In genomic region chr6:169798764-169799473, GRCh38 we compare ENCODE assay signal across 19 cellular contexts.
"Had no signal": no experiment of that assay in that cellular context is flagged by ENCODE, and none has a peak within 500 bp of the region (broad histone marks: within the 10 kb centered on the region; RNA-seq: fewer than 3 reads in every experiment).

No MANE protein-coding gene starts in this region.

- H3K4me3 ChIP-seq: cardiac muscle cell, left ventricle myocardium inferior, neural progenitor cell, prostate gland, right atrium auricular region, suprapubic skin, upper lobe of left lung had no signal

- ATAC-seq: foreskin keratinocyte had no signal

- H3K36me3 Mint-ChIP-seq: activated naive CD8-positive, alpha-beta T cell treated with anti-CD3 and anti-CD28 coated beads for 36 hours; neural progenitor cell had no signal

- H2AFZ ChIP-seq: neural progenitor cell had no signal

- H3K9me3 ChIP-seq: left ventricle myocardium inferior, prostate gland, right atrium auricular region, suprapubic skin, upper lobe of left lung had no signal

- H3K4me1 ChIP-seq: foreskin keratinocyte, left ventricle myocardium inferior, right atrium auricular region had no signal

- H3K27ac ChIP-seq: cardiac muscle cell, epithelial cell of prostate, foreskin keratinocyte, left ventricle myocardium inferior, neural progenitor cell, prostate gland, right atrium auricular region, suprapubic skin, upper lobe of left lung had no signal

- H3K36me3 ChIP-seq: cardiac muscle cell, left ventricle myocardium inferior, neural progenitor cell, prostate gland, right atrium auricular region, suprapubic skin, upper lobe of left lung had no signal

- H3K27ac Mint-ChIP-seq: activated naive CD8-positive, alpha-beta T cell treated with anti-CD3 and anti-CD28 coated beads for 36 hours; activated T-helper 1 cell treated with anti-CD3 and anti-CD28 coated beads, Interleukin-12 subunit alpha, Interleukin-12 subunit beta, Interleukin-2, Interleukin-4 antibody, amounts not matched to agents 30 ng/mL and 10 ng/mL and 1 ng/mL, durations not matched to agents 14 hours and 24 hours and 36 hours; endodermal cell; neural progenitor cell; T-helper 1 cell treated with Interleukin-12 subunit alpha and Interleukin-12 subunit beta and Interleukin-4 antibody, amounts not matched to agents 30 μg/mL and 1 μg/mL, for 36 hours had no signal

- H3K4me2 ChIP-seq: neural progenitor cell had no signal

- H3K4me3 Mint-ChIP-seq: activated naive CD8-positive, alpha-beta T cell treated with anti-CD3 and anti-CD28 coated beads for 36 hours; activated T-helper 1 cell treated with anti-CD3 and anti-CD28 coated beads, Interleukin-12 subunit alpha, Interleukin-12 subunit beta, Interleukin-2, Interleukin-4 antibody, amounts not matched to agents 30 ng/mL and 10 ng/mL and 1 ng/mL, durations not matched to agents 14 hours and 24 hours and 36 hours; endodermal cell; neural progenitor cell; T-helper 1 cell treated with Interleukin-12 subunit alpha and Interleukin-12 subunit beta and Interleukin-4 antibody, amounts not matched to agents 30 μg/mL and 1 μg/mL, for 36 hours had no signal

- DNase-seq: activated CD4-positive, alpha-beta T cell treated with anti-CD3 and anti-CD28 coated beads for 1 hour; activated CD8-positive, alpha-beta memory T cell treated with anti-CD3 and anti-CD28 coated beads for 24 hours; activated gamma-delta T cell treated with Interleukin-2 at 50 U/mL for 16 hours; activated naive CD8-positive, alpha-beta T cell treated with anti-CD3 and anti-CD28 coated beads for 36 hours; amniotic stem cell; foreskin keratinocyte; left ventricle myocardium inferior; stimulated activated CD4-positive, alpha-beta T cell treated with anti-CD3 and anti-CD28 coated beads, Interleukin-2, amount 100 ng/mL, for 24 hours; stimulated activated naive CD4-positive, alpha-beta T cell treated with Interleukin-2 at 50 U/mL for 16 hours; upper lobe of left lung had no signal

- H3K9ac ChIP-seq: neural progenitor cell had no signal

- H3K27me3 ChIP-seq: cardiac muscle cell, neural progenitor cell, right atrium auricular region, upper lobe of left lung had no signal

- H3K9me3 Mint-ChIP-seq: activated naive CD8-positive, alpha-beta T cell treated with anti-CD3 and anti-CD28 coated beads for 36 hours; activated T-helper 1 cell treated with anti-CD3 and anti-CD28 coated beads, Interleukin-12 subunit alpha, Interleukin-12 subunit beta, Interleukin-2, Interleukin-4 antibody, amounts not matched to agents 30 ng/mL and 10 ng/mL and 1 ng/mL, durations not matched to agents 14 hours and 24 hours and 36 hours; endodermal cell; neural progenitor cell; T-helper 1 cell treated with Interleukin-12 subunit alpha and Interleukin-12 subunit beta and Interleukin-4 antibody, amounts not matched to agents 30 μg/mL and 1 μg/mL, for 36 hours had no signal
